In genomic region chr3:50806806-50807205, GRCh38 we compare ENCODE assay signal across 16 cellular contexts.
DNase-seq lines count a peak whose midpoint lies in the region; ATAC-seq and TF ChIP-seq lines count a peak whose summit lies in the region.
"Had no signal": no experiment of that assay in that cellular context is flagged by ENCODE, and none has a peak within 500 bp of the region (broad histone marks: within the 10 kb centered on the region; RNA-seq: fewer than 3 reads in every experiment).

No MANE protein-coding gene starts in this region.

- H3K36me3 ChIP-seq in HUES6 (ENCODE audit: control insufficient read depth, insufficient read depth, low read length) (no peaks in the 10 kb centered on the region; the same call in 1 of the 2 replicates), left lung (no peaks in the 10 kb centered on the region)
- H3K36me3 ChIP-seq: colonic mucosa had no signal

- TF ChIP-seq CTCF in left lung (IDR thresholded peaks at IDR 0.05) (no peak), HFFc6 (IDR thresholded peaks at IDR 0.05) (no peak), endothelial cell (IDR thresholded peaks at IDR 0.05; ENCODE audit: unreplicated experiment) (no peak)

- no peak overlapping the region for H3K4me3 Mint-ChIP-seq in HFFc6
- no peak overlapping the region for H3K4me3 Mint-ChIP-seq in endothelial cell (ENCODE audit: unreplicated experiment)
- H3K4me3 Mint-ChIP-seq: activated naive CD8-positive, alpha-beta T cell treated with anti-CD3 and anti-CD28 coated beads, Interleukin-2, amount 50 U/mL, for 24 hours; activated T-cell treated with anti-CD3 and anti-CD28 coated beads, Interleukin-2, amount 50 U/mL, for 24 hours had no signal

- intact Hi-C loops in left lung (cut with DNase I), result no loop called here

- DNase-seq in AG20443 (ENCODE audit: low spot score) (peak; percentile 25), left lung (no peak), HFFc6 (no peak), endothelial cell (ENCODE audit: low spot score) (no peak), germinal center (ENCODE audit: low spot score) (no peak)
- DNase-seq: activated naive CD8-positive, alpha-beta T cell treated with anti-CD3 and anti-CD28 coated beads, Interleukin-2, amount 50 U/mL, for 24 hours; activated T-cell treated with anti-CD3 and anti-CD28 coated beads, Interleukin-2, amount 50 U/mL, for 24 hours; colonic mucosa; DMS79; posterior cingulate gyrus; T-helper 1 cell had no signal

- H3K4me3 ChIP-seq in HUES6 (ENCODE audit: low read depth, low read length) (0 out of 2 replicates have a peak overlapping the region, but pooled peaks have one; percentile 4), left lung (no peak overlapping the region)
- H3K4me3 ChIP-seq: colonic mucosa, mucosa of descending colon had no signal

- peak; percentile 86 for ATAC-seq in esophagus mucosa
- peak; percentile 68 for ATAC-seq in left lung
- no peak for ATAC-seq in HG02870 (IDR thresholded peaks at IDR 0.05; ENCODE audit: unreplicated experiment)
- ATAC-seq: activated naive CD8-positive, alpha-beta T cell treated with anti-CD3 and anti-CD28 coated beads, Interleukin-2, amount 50 U/mL, for 24 hours; mucosa of descending colon had no signal

- H3K36me3 Mint-ChIP-seq in HFFc6 (ENCODE audit: low read depth), result peaks cover 5% of the 10 kb centered on the region; the same call in 1 of the 2 replicates
- peaks cover 7% of the 10 kb centered on the region for H3K36me3 Mint-ChIP-seq in endothelial cell (ENCODE audit: low read depth, unreplicated experiment)

- no peak overlapping the region for H3K27ac Mint-ChIP-seq in HFFc6
- no peak overlapping the region for H3K27ac Mint-ChIP-seq in endothelial cell (ENCODE audit: unreplicated experiment)
- H3K27ac Mint-ChIP-seq: activated naive CD8-positive, alpha-beta T cell treated with anti-CD3 and anti-CD28 coated beads, Interleukin-2, amount 50 U/mL, for 24 hours; activated T-cell treated with anti-CD3 and anti-CD28 coated beads, Interleukin-2, amount 50 U/mL, for 24 hours had no signal

- no peaks in the 10 kb centered on the region for H3K27me3 ChIP-seq in HUES6 (ENCODE audit: control insufficient read depth, insufficient read depth, low read length)
- no peaks in the 10 kb centered on the region for H3K27me3 ChIP-seq in left lung
- H3K27me3 ChIP-seq: colonic mucosa had no signal

- peaks cover 18% of the 10 kb centered on the region for H3K4me1 ChIP-seq in HUES6 (ENCODE audit: control insufficient read depth, insufficient read depth, low read length)
- no peaks in the 10 kb centered on the region for H3K4me1 ChIP-seq in left lung
- H3K4me1 ChIP-seq: colonic mucosa had no signal

- H3K9me3 ChIP-seq in HUES6 (ENCODE audit: control insufficient read depth, insufficient read depth, low read depth, low read length), result peaks cover 23% of the 10 kb centered on the region
- H3K9me3 ChIP-seq in left lung, result peaks cover 0 to 21% of the 10 kb centered on the region in 2 donors
- H3K9me3 ChIP-seq: colonic mucosa had no signal

- H3K27me3 Mint-ChIP-seq in HFFc6 (ENCODE audit: insufficient read depth) (no peaks in the 10 kb centered on the region; the same call in 1 of the 2 replicates), endothelial cell (ENCODE audit: unreplicated experiment) (peaks cover 5% of the 10 kb centered on the region)

- H3K9me3 Mint-ChIP-seq in HFFc6 (peaks cover 22% of the 10 kb centered on the region), endothelial cell (ENCODE audit: unreplicated experiment) (peaks cover 11% of the 10 kb centered on the region)

- no peaks in the 10 kb centered on the region for H3K4me1 Mint-ChIP-seq in HFFc6 (ENCODE audit: low read depth)
- no peaks in the 10 kb centered on the region for H3K4me1 Mint-ChIP-seq in endothelial cell (ENCODE audit: unreplicated experiment)
- H3K4me1 Mint-ChIP-seq: activated naive CD8-positive, alpha-beta T cell treated with anti-CD3 and anti-CD28 coated beads, Interleukin-2, amount 50 U/mL, for 24 hours had no signal

- H3K27ac ChIP-seq in HUES6 (ENCODE audit: low read depth, low read length), result peak overlapping the region; percentile 64; the same call in 1 of the 2 replicates
- no peak overlapping the region for H3K27ac ChIP-seq in left lung
- H3K27ac ChIP-seq: colonic mucosa, HL-60 had no signal

- peak overlapping the region; percentile 11 for H3K9ac ChIP-seq in HUES6 (ENCODE audit: low read length)
